In genomic region chr7:74181821-74182220, GRCh38 we compare ENCODE assay signal across 1 cellular context.
TF ChIP-seq lines count a peak whose summit lies in the region.

No MANE protein-coding gene starts in this region.

TF ChIP-seq in K562, 482 proteins besides CTCF, POLR2A, EP300 and RAD21:
- TF ChIP-seq SMAD1 (IDR thresholded peaks at IDR 0.05; ENCODE audit: low read depth, low read length, partially characterized antibody) (no peak), ZNF146 (CRISPR knock-in tag; IDR thresholded peaks at IDR 0.05; ENCODE audit: unreplicated experiment) (peak; percentile 77), SMAD3 (CRISPR knock-in tag; conservative IDR thresholded peaks at IDR 0.05) (no peak), ADNP (tag; IDR thresholded peaks at IDR 0.05) (0 out of 2 replicates have a peak, but pooled peaks have one; percentile 23)
